In genomic region chr1:19130476-19130875, GRCh38 we compare ENCODE assay signal across 26 cellular contexts.
"Had no signal": no experiment of that assay in that cellular context is flagged by ENCODE, and none has a peak within 500 bp of the region (broad histone marks: within the 10 kb centered on the region; RNA-seq: fewer than 3 reads in every experiment).

No MANE protein-coding gene starts in this region.

- ATAC-seq: activated CD8-positive, alpha-beta T cell treated with anti-CD3 and anti-CD28 coated beads for 36 hours; activated T-cell treated with anti-CD3 and anti-CD28 coated beads, Interleukin-2, amount 50 U/mL, for 72 hours; left lung; natural killer cell treated with Interleukin-12 subunit alpha and Interleukin-12 subunit beta and Interleukin-15 and Interleukin-18, amount 100 ng/mL, for 72 hours had no signal

- H3K27me3 ChIP-seq: brain microvascular endothelial cell, left lung, spleen, uterus had no signal

- H3K27ac ChIP-seq: brain microvascular endothelial cell, left lung, uterus had no signal

- H3K36me3 ChIP-seq: uterus had no signal

- H3K4me3 ChIP-seq: left lung, lung, spleen, uterus had no signal

- H3K27me3 Mint-ChIP-seq: activated CD4-positive, alpha-beta T cell treated with anti-CD3 and anti-CD28 coated beads, Interleukin-2, amount 10 ng/mL, durations not matched to agents 7 days and 5 days; activated CD8-positive, alpha-beta T cell treated with anti-CD3 and anti-CD28 coated beads for 36 hours; activated naive CD8-positive, alpha-beta T cell treated with anti-CD3 and anti-CD28 coated beads, Interleukin-2, amount 10 ng/mL, durations not matched to agents 7 days and 5 days; natural killer cell treated with Interleukin-12 subunit alpha and Interleukin-12 subunit beta and Interleukin-15 and Interleukin-18, amount 100 ng/mL, for 72 hours had no signal

- DNase-seq: activated CD4-positive, alpha-beta T cell treated with anti-CD3 and anti-CD28 coated beads, Interleukin-2, amount 10 ng/mL, durations not matched to agents 7 days and 5 days; activated CD4-positive, CD25-positive, alpha-beta regulatory T cell treated with anti-CD3 and anti-CD28 coated beads, Interleukin-2, amount 50 U/mL, for 72 hours; activated CD8-positive, alpha-beta T cell treated with anti-CD3 and anti-CD28 coated beads for 36 hours; activated effector memory CD4-positive, alpha-beta T cell treated with Interleukin-2 at 50 U/mL for 16 hours; activated naive CD4-positive, alpha-beta T cell treated with Interleukin-2 at 50 U/mL for 16 hours; activated naive CD8-positive, alpha-beta T cell treated with anti-CD3 and anti-CD28 coated beads, Interleukin-2, amount 10 ng/mL, durations not matched to agents 7 days and 5 days; activated T-cell treated with anti-CD3 and anti-CD28 coated beads for 4 hours; activated T-cell treated with anti-CD3 and anti-CD28 coated beads, Interleukin-2, amount 50 U/mL, for 72 hours; amniotic stem cell; brain microvascular endothelial cell; foreskin fibroblast; head of caudate nucleus; hypothalamus; immature natural killer cell; kidney; left lung; mesendoderm; retina; spleen; stimulated activated naive CD4-positive, alpha-beta T cell treated with Interleukin-2 at 50 U/mL for 16 hours; T1000; trophoblast cell; uterus had no signal

- H3K4me3 Mint-ChIP-seq: activated CD4-positive, alpha-beta T cell treated with anti-CD3 and anti-CD28 coated beads, Interleukin-2, amount 10 ng/mL, durations not matched to agents 7 days and 5 days; activated CD8-positive, alpha-beta T cell treated with anti-CD3 and anti-CD28 coated beads for 36 hours; activated naive CD8-positive, alpha-beta T cell treated with anti-CD3 and anti-CD28 coated beads, Interleukin-2, amount 10 ng/mL, durations not matched to agents 7 days and 5 days; activated T-cell treated with anti-CD3 and anti-CD28 coated beads, Interleukin-2, amount 50 U/mL, for 72 hours; immature natural killer cell; natural killer cell treated with Interleukin-12 subunit alpha and Interleukin-12 subunit beta and Interleukin-15 and Interleukin-18, amount 100 ng/mL, for 72 hours; T-helper 1 cell treated with Interleukin-12 subunit alpha and Interleukin-12 subunit beta and Interleukin-4 antibody, amounts not matched to agents 30 μg/mL and 1 μg/mL, for 36 hours had no signal

- H3K9me3 Mint-ChIP-seq: natural killer cell treated with Interleukin-12 subunit alpha and Interleukin-12 subunit beta and Interleukin-15 and Interleukin-18, amount 100 ng/mL, for 72 hours had no signal

- H3K27ac Mint-ChIP-seq: activated CD4-positive, alpha-beta T cell treated with anti-CD3 and anti-CD28 coated beads, Interleukin-2, amount 10 ng/mL, durations not matched to agents 7 days and 5 days; activated CD8-positive, alpha-beta T cell treated with anti-CD3 and anti-CD28 coated beads for 36 hours; activated naive CD8-positive, alpha-beta T cell treated with anti-CD3 and anti-CD28 coated beads, Interleukin-2, amount 10 ng/mL, durations not matched to agents 7 days and 5 days; immature natural killer cell; natural killer cell treated with Interleukin-12 subunit alpha and Interleukin-12 subunit beta and Interleukin-15 and Interleukin-18, amount 100 ng/mL, for 72 hours; T-helper 1 cell treated with Interleukin-12 subunit alpha and Interleukin-12 subunit beta and Interleukin-4 antibody, amounts not matched to agents 30 μg/mL and 1 μg/mL, for 36 hours had no signal

- H3K4me1 ChIP-seq: left lung, uterus had no signal
